ENCODE assay signal across 16 cellular contexts in genomic region chr4:48237996-48238645, GRCh38. TPM values are rescaled to one million over a fixed set of nuclear protein-coding genes. Genes with fewer than 3 reads are reported as not detected.
DNase-seq lines count a peak whose midpoint lies in the region; ATAC-seq, FAIRE-seq and TF ChIP-seq lines count a peak whose summit lies in the region.
"Had no signal": no experiment of that assay in that cellular context is flagged by ENCODE, and none has a peak within 500 bp of the region (broad histone marks: within the 10 kb centered on the region; RNA-seq: fewer than 3 reads in every experiment).

No MANE protein-coding gene starts in this region.

- H3K36me3 ChIP-seq in mammary epithelial cell (ENCODE audit: insufficient read depth, low read length) (no peaks in the 10 kb centered on the region), kidney (ENCODE audit: control insufficient read depth in 1 of 2, insufficient read depth in 2 of 2, low read length in 2 of 2) (no peaks in the 10 kb centered on the region)
- H3K36me3 ChIP-seq in CD8-positive, alpha-beta memory T cell (ENCODE audit: insufficient read depth, low read length): no peaks in the 10 kb centered on the region
- H3K36me3 ChIP-seq: colonic mucosa, WERI-Rb-1 had no signal

- peaks cover 0 to 5% (median 0%) of the 10 kb centered on the region in 3 donors for H3K36me3 Mint-ChIP-seq in CD8-positive, alpha-beta memory T cell
- no peaks in the 10 kb centered on the region for H3K36me3 Mint-ChIP-seq in chondrocyte (ENCODE audit: low read depth)
- H3K36me3 Mint-ChIP-seq in activated T-helper 1 cell treated with anti-CD3 and anti-CD28 coated beads, Interleukin-12 subunit alpha, Interleukin-12 subunit beta, Interleukin-2, Interleukin-4 antibody, amounts not matched to agents 30 ng/mL and 10 ng/mL and 1 ng/mL, durations not matched to agents 14 hours and 24 hours and 36 hours (ENCODE audit: low read depth): no peaks in the 10 kb centered on the region
- H3K36me3 Mint-ChIP-seq: natural killer cell had no signal

- peaks cover 2% of the 10 kb centered on the region for H3K27me3 ChIP-seq in mammary epithelial cell (ENCODE audit: insufficient read depth, low read length)
- H3K27me3 ChIP-seq in CD8-positive, alpha-beta memory T cell (ENCODE audit: insufficient read depth, low read length, poor library complexity, severe bottlenecking): no peaks in the 10 kb centered on the region
- H3K27me3 ChIP-seq: colonic mucosa had no signal

- in situ Hi-C loops in mammary epithelial cell (cut with MboI; ENCODE audit: low sequenced_read_pairs in 2 of 2): no loop called here

- no peak overlapping the region for H3K4me3 ChIP-seq in LNCaP clone FGC (ENCODE audit: low read depth, low read length)
- H3K4me3 ChIP-seq in mammary epithelial cell (replicated peaks in 1 of 3; ENCODE audit: insufficient read depth in 1 of 3, low read depth in 2 of 3, low read length in 3 of 3): no peak overlapping the region
- H3K4me3 ChIP-seq in kidney (ENCODE audit: low read length in 2 of 2): no peak overlapping the region
- H3K4me3 ChIP-seq in CD8-positive, alpha-beta memory T cell (ENCODE audit: low read length): no peak overlapping the region
- H3K4me3 ChIP-seq: colonic mucosa had no signal

- dilution Hi-C loops in mammary epithelial cell (cut with HindIII; ENCODE audit: low sequenced_read_pairs): no loop called here

- DNase-seq in DMS53 (lab: John Stamatoyannopoulos, UW): peak; percentile 13
- DNase-seq in LNCaP clone FGC (ENCODE audit: low read depth): peak; percentile 45
- peak; percentile 66 for DNase-seq in mammary epithelial cell
- no peak for DNase-seq in kidney
- no peak for DNase-seq in CD8-positive, alpha-beta memory T cell
- no peak for DNase-seq in chondrocyte (ENCODE audit: low spot score)
- no peak for DNase-seq in activated T-helper 1 cell treated with anti-CD3 and anti-CD28 coated beads, Interleukin-12 subunit alpha, Interleukin-12 subunit beta, Interleukin-2, Interleukin-4 antibody, amounts not matched to agents 30 ng/mL and 10 ng/mL and 1 ng/mL, durations not matched to agents 14 hours and 24 hours and 36 hours (ENCODE audit: low spot score)
- DNase-seq: activated naive CD8-positive, alpha-beta T cell treated with anti-CD3 and anti-CD28 coated beads, Interleukin-2, amount 50 U/mL, for 24 hours; colonic mucosa; foreskin melanocyte; islet precursor cell; natural killer cell; WERI-Rb-1 had no signal

- no TSS peak for BruUV-seq in mammary epithelial cell (replicated peaks; lab: Mats Ljungman, UMichigan)

- H4K20me1 ChIP-seq in mammary epithelial cell (ENCODE audit: insufficient read depth, low read length): no peaks in the 10 kb centered on the region

- no peaks in the 10 kb centered on the region for H3K27me3 Mint-ChIP-seq in CD8-positive, alpha-beta memory T cell
- H3K27me3 Mint-ChIP-seq in chondrocyte (ENCODE audit: low read depth): peaks cover 22% of the 10 kb centered on the region
- no peaks in the 10 kb centered on the region for H3K27me3 Mint-ChIP-seq in activated T-helper 1 cell treated with anti-CD3 and anti-CD28 coated beads, Interleukin-12 subunit alpha, Interleukin-12 subunit beta, Interleukin-2, Interleukin-4 antibody, amounts not matched to agents 30 ng/mL and 10 ng/mL and 1 ng/mL, durations not matched to agents 14 hours and 24 hours and 36 hours (ENCODE audit: insufficient read depth)
- H3K27me3 Mint-ChIP-seq: activated naive CD8-positive, alpha-beta T cell treated with anti-CD3 and anti-CD28 coated beads, Interleukin-2, amount 50 U/mL, for 24 hours; B cell; stimulated activated naive CD8-positive, alpha-beta T cell treated with anti-CD3 and anti-CD28 coated beads, Interleukin-15, Interleukin-2, amounts not matched to agents 100 ng/mL and 50 ng/mL, for 24 hours had no signal

- H3K79me2 ChIP-seq in mammary epithelial cell (ENCODE audit: insufficient read depth, low read length): no peaks in the 10 kb centered on the region

- peak overlapping the region; percentile 18 for H3K4me2 ChIP-seq in mammary epithelial cell (ENCODE audit: insufficient read depth, low read depth, low read length)

- no peaks in the 10 kb centered on the region for H3K9me3 Mint-ChIP-seq in CD8-positive, alpha-beta memory T cell
- no peaks in the 10 kb centered on the region for H3K9me3 Mint-ChIP-seq in chondrocyte (ENCODE audit: low read depth)
- H3K9me3 Mint-ChIP-seq in activated T-helper 1 cell treated with anti-CD3 and anti-CD28 coated beads, Interleukin-12 subunit alpha, Interleukin-12 subunit beta, Interleukin-2, Interleukin-4 antibody, amounts not matched to agents 30 ng/mL and 10 ng/mL and 1 ng/mL, durations not matched to agents 14 hours and 24 hours and 36 hours: no peaks in the 10 kb centered on the region
- H3K9me3 Mint-ChIP-seq: activated naive CD8-positive, alpha-beta T cell treated with anti-CD3 and anti-CD28 coated beads, Interleukin-2, amount 50 U/mL, for 24 hours; natural killer cell had no signal

- H3K4me1 ChIP-seq in mammary epithelial cell (ENCODE audit: insufficient read depth, low read length) (no peaks in the 10 kb centered on the region), kidney (ENCODE audit: control insufficient read depth in 1 of 2, insufficient read depth in 1 of 2, low read depth in 1 of 2, low read length in 2 of 2) (peaks cover 0 to 3% of the 10 kb centered on the region in 2 donors)
- no peaks in the 10 kb centered on the region for H3K4me1 ChIP-seq in CD8-positive, alpha-beta memory T cell (ENCODE audit: insufficient read depth, low read length)
- H3K4me1 ChIP-seq: colonic mucosa had no signal

- CTCF ChIA-PET in mammary epithelial cell (lab: Charles Lee; ENCODE audit: low non-redundant PET): no interaction called here
- CTCF ChIA-PET in CD8-positive, alpha-beta memory T cell (lab: Charles Lee): no interaction called here

- no peaks in the 10 kb centered on the region for H3K9me3 ChIP-seq in mammary epithelial cell (replicated peaks; ENCODE audit: insufficient read depth, low read length)
- no peaks in the 10 kb centered on the region for H3K9me3 ChIP-seq in kidney (ENCODE audit: control insufficient read depth in 1 of 2, low read length in 2 of 2)
- no peaks in the 10 kb centered on the region for H3K9me3 ChIP-seq in CD8-positive, alpha-beta memory T cell (ENCODE audit: low read length)
- H3K9me3 ChIP-seq: colonic mucosa had no signal

- H2AFZ ChIP-seq in mammary epithelial cell (ENCODE audit: low read depth, low read length): peak overlapping the region; percentile 16

- 30% methylated on average over 4 of the region's 4 CpGs for WGBS in mammary epithelial cell (ENCODE audit: low coverage, missing lambda C conversion rate)

- peak; percentile 56 for FAIRE-seq in kidney (lab: Jason Lieb, UNC)

- H3K27ac ChIP-seq in mammary epithelial cell (ENCODE audit: insufficient read depth, low read depth, low read length) (no peak overlapping the region), kidney (ENCODE audit: low read depth in 2 of 2, low read length in 2 of 2) (no peak overlapping the region)
- no peak overlapping the region for H3K27ac ChIP-seq in CD8-positive, alpha-beta memory T cell (ENCODE audit: low read depth, low read length)
- H3K27ac ChIP-seq: colonic mucosa, WERI-Rb-1 had no signal

- ATAC-seq in HG03108 (IDR thresholded peaks at IDR 0.05; ENCODE audit: unreplicated experiment): no peak
- ATAC-seq: activated naive CD8-positive, alpha-beta T cell treated with anti-CD3 and anti-CD28 coated beads, Interleukin-2, amount 50 U/mL, for 24 hours; natural killer cell had no signal

- peak overlapping the region in 1 of 7 donors; percentile 35 for H3K4me3 Mint-ChIP-seq in CD8-positive, alpha-beta memory T cell
- no peak overlapping the region for H3K4me3 Mint-ChIP-seq in chondrocyte (ENCODE audit: unreplicated experiment)
- H3K4me3 Mint-ChIP-seq in activated T-helper 1 cell treated with anti-CD3 and anti-CD28 coated beads, Interleukin-12 subunit alpha, Interleukin-12 subunit beta, Interleukin-2, Interleukin-4 antibody, amounts not matched to agents 30 ng/mL and 10 ng/mL and 1 ng/mL, durations not matched to agents 14 hours and 24 hours and 36 hours: no peak overlapping the region
- H3K4me3 Mint-ChIP-seq: activated naive CD8-positive, alpha-beta T cell treated with anti-CD3 and anti-CD28 coated beads, Interleukin-2, amount 50 U/mL, for 24 hours; B cell; natural killer cell; stimulated activated naive CD8-positive, alpha-beta T cell treated with anti-CD3 and anti-CD28 coated beads, Interleukin-15, Interleukin-2, amounts not matched to agents 100 ng/mL and 50 ng/mL, for 24 hours had no signal

- TF ChIP-seq CTCF in LNCaP clone FGC (IDR thresholded peaks at IDR 0.05; ENCODE audit: control insufficient read depth, extremely low read depth, insufficient read depth) (no peak), mammary epithelial cell (conservative IDR thresholded peaks at IDR 0.05 in 1 of 2, IDR thresholded peaks at IDR 0.05 in 1 of 2; ENCODE audit: extremely low read depth in 1 of 2, insufficient read depth in 1 of 2, low read depth in 1 of 2, low read length in 2 of 2) (no peak), kidney (IDR thresholded peaks at IDR 0.05; ENCODE audit: borderline replicate concordance, extremely low read depth, insufficient read depth) (no peak), chondrocyte (IDR thresholded peaks at IDR 0.05) (no peak)

- H3K9ac ChIP-seq in mammary epithelial cell (ENCODE audit: insufficient read depth, low read length): no peak overlapping the region
- no peak overlapping the region for H3K9ac ChIP-seq in kidney (ENCODE audit: low read length in 2 of 2)

- peaks cover 0 to 21% (median 19%) of the 10 kb centered on the region in 3 donors for H3K4me1 Mint-ChIP-seq in CD8-positive, alpha-beta memory T cell
- no peaks in the 10 kb centered on the region for H3K4me1 Mint-ChIP-seq in chondrocyte (ENCODE audit: low read depth)
- peaks cover 8% of the 10 kb centered on the region for H3K4me1 Mint-ChIP-seq in activated T-helper 1 cell treated with anti-CD3 and anti-CD28 coated beads, Interleukin-12 subunit alpha, Interleukin-12 subunit beta, Interleukin-2, Interleukin-4 antibody, amounts not matched to agents 30 ng/mL and 10 ng/mL and 1 ng/mL, durations not matched to agents 14 hours and 24 hours and 36 hours (ENCODE audit: low read depth)

- POLR2A ChIA-PET in CD8-positive, alpha-beta memory T cell (lab: Charles Lee): no interaction called here

- H3K27ac Mint-ChIP-seq in CD8-positive, alpha-beta memory T cell: peak overlapping the region in 2 of 8 donors; percentile 11 to 89
- H3K27ac Mint-ChIP-seq in chondrocyte (ENCODE audit: unreplicated experiment): no peak overlapping the region
- H3K27ac Mint-ChIP-seq in activated T-helper 1 cell treated with anti-CD3 and anti-CD28 coated beads, Interleukin-12 subunit alpha, Interleukin-12 subunit beta, Interleukin-2, Interleukin-4 antibody, amounts not matched to agents 30 ng/mL and 10 ng/mL and 1 ng/mL, durations not matched to agents 14 hours and 24 hours and 36 hours: no peak overlapping the region
- H3K27ac Mint-ChIP-seq: activated naive CD8-positive, alpha-beta T cell treated with anti-CD3 and anti-CD28 coated beads, Interleukin-2, amount 50 U/mL, for 24 hours; B cell; natural killer cell; stimulated activated naive CD8-positive, alpha-beta T cell treated with anti-CD3 and anti-CD28 coated beads, Interleukin-15, Interleukin-2, amounts not matched to agents 100 ng/mL and 50 ng/mL, for 24 hours had no signal

- intact Hi-C loops in mammary epithelial cell (cut with micrococcal nuclease): no loop called here
- intact Hi-C loops in kidney (cut with DNase I): no loop called here
- intact Hi-C loops in activated T-helper 1 cell treated with anti-CD3 and anti-CD28 coated beads, Interleukin-12 subunit alpha, Interleukin-12 subunit beta, Interleukin-2, Interleukin-4 antibody, amounts not matched to agents 30 ng/mL and 10 ng/mL and 1 ng/mL, durations not matched to agents 14 hours and 24 hours and 36 hours (cut with micrococcal nuclease): no loop called here

RNA-seq across cellular contexts. Expression of gene TEC, which starts 31.5 kb away (rescaled TPM):
- total RNA-seq in mammary epithelial cell (under 1 TPM; 0.33 to 0.67 TPM), kidney (5.9 TPM), chondrocyte (0.12 to 0.35 TPM (median 0.26 TPM) in 3 replicates)
- polyA plus RNA-seq in mammary epithelial cell (0.17 TPM), kidney (ENCODE audit: insufficient read depth, low read depth, low replicate concordance) (1.1 TPM)
- not detected for polyA minus RNA-seq in mammary epithelial cell
- total RNA-seq in CD8-positive, alpha-beta memory T cell: 1 to 10 TPM; 1.6 to 2.4 TPM
- 1.6 TPM for polyA plus RNA-seq in CD8-positive, alpha-beta memory T cell
- 1.1 and 1.3 TPM in 2 replicates for total RNA-seq in activated T-helper 1 cell treated with anti-CD3 and anti-CD28 coated beads, Interleukin-12 subunit alpha, Interleukin-12 subunit beta, Interleukin-2, Interleukin-4 antibody, amounts not matched to agents 30 ng/mL and 10 ng/mL and 1 ng/mL, durations not matched to agents 14 hours and 24 hours and 36 hours

Comparison
In these comparisons a context has a peak if more than half of its experiments do, and no peak if none do; other contexts are left out.
1. DNase-seq: peak in DMS53 (single experiment), LNCaP clone FGC (single experiment) and mammary epithelial cell (single experiment); none in kidney (single experiment), CD8-positive, alpha-beta memory T cell (0 of 5), chondrocyte (single experiment) and activated T-helper 1 cell treated with anti-CD3 and anti-CD28 coated beads, Interleukin-12 subunit alpha, Interleukin-12 subunit beta, Interleukin-2, Interleukin-4 antibody, amounts not matched to agents 30 ng/mL and 10 ng/mL and 1 ng/mL, durations not matched to agents 14 hours and 24 hours and 36 hours (single experiment).